Comparison of ENCODE assay signal across 1 cellular context in the genomic region with DNA sequence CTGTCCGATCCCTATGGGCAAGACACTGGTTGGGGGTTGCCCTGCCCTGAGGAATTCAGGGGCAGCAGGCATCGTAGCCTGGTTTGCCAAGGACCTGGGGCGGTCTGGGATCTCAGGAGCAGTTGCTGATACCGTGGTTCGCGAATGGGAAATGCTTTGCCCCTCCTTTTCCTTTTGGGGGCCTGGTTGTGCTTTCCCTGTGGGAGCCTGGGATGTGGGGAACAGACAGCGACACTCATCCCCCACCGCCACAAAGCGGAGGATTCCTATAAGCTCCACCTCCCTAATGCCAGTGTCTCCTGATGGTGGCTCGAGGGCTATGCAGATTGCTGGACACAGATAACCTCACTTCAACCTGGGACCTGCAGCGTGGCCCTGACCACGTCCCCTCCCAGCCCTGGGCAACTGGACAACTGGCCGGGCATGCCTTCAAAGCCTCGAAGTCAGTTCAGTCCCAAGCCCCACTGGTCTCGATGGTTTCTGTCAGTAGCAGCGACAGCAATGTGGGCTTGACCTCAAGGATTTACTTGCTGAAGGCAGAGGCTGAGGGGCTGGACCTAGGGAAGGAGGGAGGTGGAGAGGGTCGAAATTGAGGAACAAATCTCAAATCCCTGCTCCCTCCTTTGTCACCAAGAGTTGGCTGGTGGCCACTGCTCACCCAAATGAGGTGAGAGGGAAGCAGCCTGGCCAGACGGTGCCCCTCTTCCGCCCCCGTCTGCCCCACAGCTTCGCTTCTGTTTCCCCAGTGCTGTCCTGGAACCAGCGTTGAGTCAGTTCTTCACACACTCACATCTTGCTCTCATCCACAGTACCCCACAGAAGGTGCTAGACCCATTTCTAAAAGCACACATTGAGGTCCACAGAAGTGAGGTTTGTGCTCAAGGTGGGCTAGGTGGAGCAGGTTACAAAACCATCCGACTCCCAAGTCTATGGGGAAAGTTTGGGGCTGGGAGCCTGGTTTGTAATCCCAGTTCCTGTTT.
TF ChIP-seq lines count a peak whose summit lies in the region.

No MANE protein-coding gene starts in this region.

TF ChIP-seq in HepG2, 621 proteins besides CTCF, POLR2A, EP300 and RAD21 (continues in another document):
- 0 out of 2 replicates have a peak, but pooled peaks have one; percentile 18 for TF ChIP-seq ZNF607 (CRISPR knock-in tag; IDR thresholded peaks at IDR 0.05; ENCODE audit: borderline replicate concordance)
- TF ChIP-seq ZNF326 (CRISPR knock-in tag; IDR thresholded peaks at IDR 0.05; ENCODE audit: borderline replicate concordance): peak; percentile 80; the same call in 1 of the 2 replicates
- TF ChIP-seq TBL1XR1 (IDR thresholded peaks at IDR 0.05; ENCODE audit: borderline replicate concordance, low read length, partially characterized antibody): peak; percentile 15
- no peak for TF ChIP-seq REPIN1 (CRISPR knock-in tag; IDR thresholded peaks at IDR 0.05; ENCODE audit: borderline replicate concordance, low read depth)
- TF ChIP-seq, protein P1, sequence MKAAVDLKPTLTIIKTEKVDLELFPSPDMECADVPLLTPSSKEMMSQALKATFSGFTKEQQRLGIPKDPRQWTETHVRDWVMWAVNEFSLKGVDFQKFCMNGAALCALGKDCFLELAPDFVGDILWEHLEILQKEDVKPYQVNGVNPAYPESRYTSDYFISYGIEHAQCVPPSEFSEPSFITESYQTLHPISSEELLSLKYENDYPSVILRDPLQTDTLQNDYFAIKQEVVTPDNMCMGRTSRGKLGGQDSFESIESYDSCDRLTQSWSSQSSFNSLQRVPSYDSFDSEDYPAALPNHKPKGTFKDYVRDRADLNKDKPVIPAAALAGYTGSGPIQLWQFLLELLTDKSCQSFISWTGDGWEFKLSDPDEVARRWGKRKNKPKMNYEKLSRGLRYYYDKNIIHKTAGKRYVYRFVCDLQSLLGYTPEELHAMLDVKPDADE (CRISPR knock-in tag; IDR thresholded peaks at IDR 0.05): no peak
- TF ChIP-seq NCOA5 (CRISPR knock-in tag; IDR thresholded peaks at IDR 0.05): 0 out of 2 replicates have a peak, but pooled peaks have one; percentile 83
- TF ChIP-seq CAMTA2 (CRISPR knock-in tag; IDR thresholded peaks at IDR 0.05; ENCODE audit: borderline replicate concordance): no peak
- TF ChIP-seq AHR (CRISPR knock-in tag; IDR thresholded peaks at IDR 0.05): peak; percentile 47; the same call in 1 of the 2 replicates
- TF ChIP-seq, protein P2, sequence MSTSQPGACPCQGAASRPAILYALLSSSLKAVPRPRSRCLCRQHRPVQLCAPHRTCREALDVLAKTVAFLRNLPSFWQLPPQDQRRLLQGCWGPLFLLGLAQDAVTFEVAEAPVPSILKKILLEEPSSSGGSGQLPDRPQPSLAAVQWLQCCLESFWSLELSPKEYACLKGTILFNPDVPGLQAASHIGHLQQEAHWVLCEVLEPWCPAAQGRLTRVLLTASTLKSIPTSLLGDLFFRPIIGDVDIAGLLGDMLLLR (CRISPR knock-in tag; IDR thresholded peaks at IDR 0.05): peak; percentile 74
- TF ChIP-seq, protein P3, sequence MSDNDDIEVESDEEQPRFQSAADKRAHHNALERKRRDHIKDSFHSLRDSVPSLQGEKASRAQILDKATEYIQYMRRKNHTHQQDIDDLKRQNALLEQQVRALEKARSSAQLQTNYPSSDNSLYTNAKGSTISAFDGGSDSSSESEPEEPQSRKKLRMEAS (IDR thresholded peaks at IDR 0.05): peak; percentile 49
- TF ChIP-seq POLR2G (IDR thresholded peaks at IDR 0.05; ENCODE audit: low read depth, low read length): peak; percentile 77
- no peak for TF ChIP-seq ZNF572 (CRISPR knock-in tag; IDR thresholded peaks at IDR 0.05)
- peak in 1 of 2 experiments; percentile 16; a peak in 1 of 4 replicates for TF ChIP-seq KLF16 (CRISPR knock-in tag; IDR thresholded peaks at IDR 0.05)
- TF ChIP-seq, protein P4, sequence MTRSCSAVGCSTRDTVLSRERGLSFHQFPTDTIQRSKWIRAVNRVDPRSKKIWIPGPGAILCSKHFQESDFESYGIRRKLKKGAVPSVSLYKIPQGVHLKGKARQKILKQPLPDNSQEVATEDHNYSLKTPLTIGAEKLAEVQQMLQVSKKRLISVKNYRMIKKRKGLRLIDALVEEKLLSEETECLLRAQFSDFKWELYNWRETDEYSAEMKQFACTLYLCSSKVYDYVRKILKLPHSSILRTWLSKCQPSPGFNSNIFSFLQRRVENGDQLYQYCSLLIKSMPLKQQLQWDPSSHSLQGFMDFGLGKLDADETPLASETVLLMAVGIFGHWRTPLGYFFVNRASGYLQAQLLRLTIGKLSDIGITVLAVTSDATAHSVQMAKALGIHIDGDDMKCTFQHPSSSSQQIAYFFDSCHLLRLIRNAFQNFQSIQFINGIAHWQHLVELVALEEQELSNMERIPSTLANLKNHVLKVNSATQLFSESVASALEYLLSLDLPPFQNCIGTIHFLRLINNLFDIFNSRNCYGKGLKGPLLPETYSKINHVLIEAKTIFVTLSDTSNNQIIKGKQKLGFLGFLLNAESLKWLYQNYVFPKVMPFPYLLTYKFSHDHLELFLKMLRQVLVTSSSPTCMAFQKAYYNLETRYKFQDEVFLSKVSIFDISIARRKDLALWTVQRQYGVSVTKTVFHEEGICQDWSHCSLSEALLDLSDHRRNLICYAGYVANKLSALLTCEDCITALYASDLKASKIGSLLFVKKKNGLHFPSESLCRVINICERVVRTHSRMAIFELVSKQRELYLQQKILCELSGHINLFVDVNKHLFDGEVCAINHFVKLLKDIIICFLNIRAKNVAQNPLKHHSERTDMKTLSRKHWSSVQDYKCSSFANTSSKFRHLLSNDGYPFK (CRISPR knock-in tag; IDR thresholded peaks at IDR 0.05; ENCODE audit: borderline replicate concordance): no peak
- peak; percentile 21; the same call in 1 of the 2 replicates for TF ChIP-seq PHF8 (CRISPR knock-in tag; IDR thresholded peaks at IDR 0.05)
- no peak for TF ChIP-seq MBNL3 (CRISPR knock-in tag; conservative IDR thresholded peaks at IDR 0.05)
- no peak for TF ChIP-seq SETDB1 (CRISPR knock-in tag; IDR thresholded peaks at IDR 0.05; ENCODE audit: borderline replicate concordance)
- TF ChIP-seq, protein P5, sequence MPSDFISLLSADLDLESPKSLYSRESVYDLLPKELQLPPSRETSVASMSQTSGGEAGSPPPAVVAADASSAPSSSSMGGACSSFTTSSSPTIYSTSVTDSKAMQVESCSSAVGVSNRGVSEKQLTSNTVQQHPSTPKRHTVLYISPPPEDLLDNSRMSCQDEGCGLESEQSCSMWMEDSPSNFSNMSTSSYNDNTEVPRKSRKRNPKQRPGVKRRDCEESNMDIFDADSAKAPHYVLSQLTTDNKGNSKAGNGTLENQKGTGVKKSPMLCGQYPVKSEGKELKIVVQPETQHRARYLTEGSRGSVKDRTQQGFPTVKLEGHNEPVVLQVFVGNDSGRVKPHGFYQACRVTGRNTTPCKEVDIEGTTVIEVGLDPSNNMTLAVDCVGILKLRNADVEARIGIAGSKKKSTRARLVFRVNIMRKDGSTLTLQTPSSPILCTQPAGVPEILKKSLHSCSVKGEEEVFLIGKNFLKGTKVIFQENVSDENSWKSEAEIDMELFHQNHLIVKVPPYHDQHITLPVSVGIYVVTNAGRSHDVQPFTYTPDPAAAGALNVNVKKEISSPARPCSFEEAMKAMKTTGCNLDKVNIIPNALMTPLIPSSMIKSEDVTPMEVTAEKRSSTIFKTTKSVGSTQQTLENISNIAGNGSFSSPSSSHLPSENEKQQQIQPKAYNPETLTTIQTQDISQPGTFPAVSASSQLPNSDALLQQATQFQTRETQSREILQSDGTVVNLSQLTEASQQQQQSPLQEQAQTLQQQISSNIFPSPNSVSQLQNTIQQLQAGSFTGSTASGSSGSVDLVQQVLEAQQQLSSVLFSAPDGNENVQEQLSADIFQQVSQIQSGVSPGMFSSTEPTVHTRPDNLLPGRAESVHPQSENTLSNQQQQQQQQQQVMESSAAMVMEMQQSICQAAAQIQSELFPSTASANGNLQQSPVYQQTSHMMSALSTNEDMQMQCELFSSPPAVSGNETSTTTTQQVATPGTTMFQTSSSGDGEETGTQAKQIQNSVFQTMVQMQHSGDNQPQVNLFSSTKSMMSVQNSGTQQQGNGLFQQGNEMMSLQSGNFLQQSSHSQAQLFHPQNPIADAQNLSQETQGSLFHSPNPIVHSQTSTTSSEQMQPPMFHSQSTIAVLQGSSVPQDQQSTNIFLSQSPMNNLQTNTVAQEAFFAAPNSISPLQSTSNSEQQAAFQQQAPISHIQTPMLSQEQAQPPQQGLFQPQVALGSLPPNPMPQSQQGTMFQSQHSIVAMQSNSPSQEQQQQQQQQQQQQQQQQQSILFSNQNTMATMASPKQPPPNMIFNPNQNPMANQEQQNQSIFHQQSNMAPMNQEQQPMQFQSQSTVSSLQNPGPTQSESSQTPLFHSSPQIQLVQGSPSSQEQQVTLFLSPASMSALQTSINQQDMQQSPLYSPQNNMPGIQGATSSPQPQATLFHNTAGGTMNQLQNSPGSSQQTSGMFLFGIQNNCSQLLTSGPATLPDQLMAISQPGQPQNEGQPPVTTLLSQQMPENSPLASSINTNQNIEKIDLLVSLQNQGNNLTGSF (CRISPR knock-in tag; IDR thresholded peaks at IDR 0.05): peak; percentile 21; the same call in 1 of the 2 replicates
- no peak; the same call in 1 of the 2 replicates for TF ChIP-seq ZNF546 (CRISPR knock-in tag; conservative IDR thresholded peaks at IDR 0.05)
- 0 out of 2 replicates have a peak, but pooled peaks have one; percentile 17 for TF ChIP-seq HHEX (CRISPR knock-in tag; IDR thresholded peaks at IDR 0.05)
- peak; percentile 35; the same call in 1 of the 2 replicates for TF ChIP-seq SALL1 (CRISPR knock-in tag; IDR thresholded peaks at IDR 0.05)
- peak; percentile 8; the same call in 1 of the 2 replicates for TF ChIP-seq THAP11 (CRISPR knock-in tag; IDR thresholded peaks at IDR 0.05)
- TF ChIP-seq POLR2AphosphoS2 (IDR thresholded peaks at IDR 0.05; ENCODE audit: low read depth, low read length): peak; percentile 83; the same call in 1 of the 2 replicates
- TF ChIP-seq RFX3 (CRISPR knock-in tag; IDR thresholded peaks at IDR 0.05): no peak
- TF ChIP-seq NFKB2 (CRISPR knock-in tag; IDR thresholded peaks at IDR 0.05; ENCODE audit: borderline replicate concordance): 0 out of 2 replicates have a peak, but pooled peaks have one; percentile 7
- no peak for TF ChIP-seq ZNF816 (CRISPR knock-in tag; IDR thresholded peaks at IDR 0.05; ENCODE audit: borderline replicate concordance)
- no peak for TF ChIP-seq FOSL1 (CRISPR knock-in tag; IDR thresholded peaks at IDR 0.05; ENCODE audit: borderline replicate concordance)
- TF ChIP-seq, protein P6, sequence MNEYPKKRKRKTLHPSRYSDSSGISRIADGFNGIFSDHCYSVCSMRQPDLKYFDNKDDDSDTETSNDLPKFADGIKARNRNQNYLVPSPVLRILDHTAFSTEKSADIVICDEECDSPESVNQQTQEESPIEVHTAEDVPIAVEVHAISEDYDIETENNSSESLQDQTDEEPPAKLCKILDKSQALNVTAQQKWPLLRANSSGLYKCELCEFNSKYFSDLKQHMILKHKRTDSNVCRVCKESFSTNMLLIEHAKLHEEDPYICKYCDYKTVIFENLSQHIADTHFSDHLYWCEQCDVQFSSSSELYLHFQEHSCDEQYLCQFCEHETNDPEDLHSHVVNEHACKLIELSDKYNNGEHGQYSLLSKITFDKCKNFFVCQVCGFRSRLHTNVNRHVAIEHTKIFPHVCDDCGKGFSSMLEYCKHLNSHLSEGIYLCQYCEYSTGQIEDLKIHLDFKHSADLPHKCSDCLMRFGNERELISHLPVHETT (CRISPR knock-in tag; conservative IDR thresholded peaks at IDR 0.05): 0 out of 2 replicates have a peak, but pooled peaks have one; percentile 41
- TF ChIP-seq IRF2 (CRISPR knock-in tag; IDR thresholded peaks at IDR 0.05): no peak; the same call in 1 of the 2 replicates
- TF ChIP-seq ETV6 (CRISPR knock-in tag; conservative IDR thresholded peaks at IDR 0.05): no peak
- 0 out of 2 replicates have a peak, but pooled peaks have one; percentile 34 for TF ChIP-seq ZNF143 (CRISPR knock-in tag; IDR thresholded peaks at IDR 0.05)
- TF ChIP-seq AKAP8 (CRISPR knock-in tag; IDR thresholded peaks at IDR 0.05): peak; percentile 22; the same call in 1 of the 2 replicates
- TF ChIP-seq, protein P7, sequence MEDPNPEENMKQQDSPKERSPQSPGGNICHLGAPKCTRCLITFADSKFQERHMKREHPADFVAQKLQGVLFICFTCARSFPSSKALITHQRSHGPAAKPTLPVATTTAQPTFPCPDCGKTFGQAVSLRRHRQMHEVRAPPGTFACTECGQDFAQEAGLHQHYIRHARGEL (CRISPR knock-in tag; IDR thresholded peaks at IDR 0.05): 0 out of 2 replicates have a peak, but pooled peaks have one; percentile 78
- TF ChIP-seq, protein P8, sequence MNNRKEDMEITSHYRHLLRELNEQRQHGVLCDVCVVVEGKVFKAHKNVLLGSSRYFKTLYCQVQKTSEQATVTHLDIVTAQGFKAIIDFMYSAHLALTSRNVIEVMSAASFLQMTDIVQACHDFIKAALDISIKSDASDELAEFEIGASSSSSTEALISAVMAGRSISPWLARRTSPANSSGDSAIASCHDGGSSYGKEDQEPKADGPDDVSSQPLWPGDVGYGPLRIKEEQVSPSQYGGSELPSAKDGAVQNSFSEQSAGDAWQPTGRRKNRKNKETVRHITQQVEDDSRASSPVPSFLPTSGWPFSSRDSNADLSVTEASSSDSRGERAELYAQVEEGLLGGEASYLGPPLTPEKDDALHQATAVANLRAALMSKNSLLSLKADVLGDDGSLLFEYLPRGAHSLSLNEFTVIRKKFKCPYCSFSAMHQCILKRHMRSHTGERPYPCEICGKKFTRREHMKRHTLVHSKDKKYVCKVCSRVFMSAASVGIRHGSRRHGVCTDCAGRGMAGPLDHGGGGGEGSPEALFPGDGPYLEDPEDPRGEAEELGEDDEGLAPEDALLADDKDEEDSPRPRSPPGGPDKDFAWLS (CRISPR knock-in tag; IDR thresholded peaks at IDR 0.05; ENCODE audit: borderline replicate concordance): 0 out of 2 replicates have a peak, but pooled peaks have one; percentile 10
- TF ChIP-seq, protein P9, sequence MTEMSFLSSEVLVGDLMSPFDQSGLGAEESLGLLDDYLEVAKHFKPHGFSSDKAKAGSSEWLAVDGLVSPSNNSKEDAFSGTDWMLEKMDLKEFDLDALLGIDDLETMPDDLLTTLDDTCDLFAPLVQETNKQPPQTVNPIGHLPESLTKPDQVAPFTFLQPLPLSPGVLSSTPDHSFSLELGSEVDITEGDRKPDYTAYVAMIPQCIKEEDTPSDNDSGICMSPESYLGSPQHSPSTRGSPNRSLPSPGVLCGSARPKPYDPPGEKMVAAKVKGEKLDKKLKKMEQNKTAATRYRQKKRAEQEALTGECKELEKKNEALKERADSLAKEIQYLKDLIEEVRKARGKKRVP (CRISPR knock-in tag; IDR thresholded peaks at IDR 0.05): peak in 1 of 2 experiments; percentile 30; a peak in 1 of 4 replicates
- TF ChIP-seq RNF2 (conservative IDR thresholded peaks at IDR 0.05; ENCODE audit: low read depth): 0 out of 2 replicates have a peak, but pooled peaks have one; percentile 22
- peak; percentile 37; the same call in 1 of the 2 replicates for TF ChIP-seq ZNF430 (CRISPR knock-in tag; IDR thresholded peaks at IDR 0.05)
- no peak for TF ChIP-seq HOXA7 (CRISPR knock-in tag; IDR thresholded peaks at IDR 0.05)
